ENCODE assay signal across 9 cellular contexts in the genomic region with DNA sequence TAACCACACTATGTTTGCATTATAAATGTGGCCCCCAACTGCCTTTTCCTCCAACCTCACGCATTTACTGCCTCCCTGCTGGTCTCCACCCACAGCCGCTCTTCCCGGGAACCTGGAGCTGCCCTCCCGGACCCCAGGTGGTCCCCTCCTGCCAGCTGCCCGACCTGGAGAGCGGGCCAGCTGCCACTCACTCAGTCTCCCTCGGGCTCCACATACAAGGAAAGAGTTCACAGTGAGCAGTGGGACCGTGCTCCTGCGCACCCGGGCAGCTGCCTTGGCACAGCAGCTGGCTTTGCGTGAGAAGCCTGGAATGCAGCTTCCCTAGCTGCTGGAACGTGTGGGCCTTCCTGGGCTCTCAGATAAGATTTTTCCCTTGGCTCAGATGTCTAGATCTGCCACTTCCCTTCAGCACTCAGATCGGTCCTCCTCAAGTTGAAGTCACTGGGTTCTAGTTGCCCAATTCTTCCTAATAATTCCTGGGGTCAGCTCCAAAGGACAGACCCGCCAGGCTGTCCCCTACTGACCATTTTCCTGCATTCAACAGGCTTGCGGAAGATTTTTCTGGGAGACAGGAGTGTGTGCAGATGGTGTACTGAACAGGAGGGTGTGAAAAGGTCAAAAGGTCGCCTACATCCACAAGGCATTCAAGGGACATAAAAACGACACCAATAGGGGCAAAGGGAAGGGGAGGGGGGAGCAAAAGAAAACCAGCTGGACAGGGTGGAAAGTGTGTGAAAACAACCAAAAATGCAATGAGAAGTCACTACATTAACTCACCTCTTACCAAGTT.
DNase-seq lines count a peak whose midpoint lies in the region; ATAC-seq and TF ChIP-seq lines count a peak whose summit lies in the region.
"Had no signal": no experiment of that assay in that cellular context is flagged by ENCODE, and none has a peak within 500 bp of the region (broad histone marks: within the 10 kb centered on the region; RNA-seq: fewer than 3 reads in every experiment).

No MANE protein-coding gene starts in this region.

- H3K27ac ChIP-seq in thoracic aorta = peak overlapping the region in 1 of 2 donors; percentile 58

- H3K4me3 ChIP-seq in iPS-15b (ENCODE audit: low read depth, low read length) = peak overlapping the region; percentile 3
- H3K4me3 ChIP-seq in thoracic aorta = peak overlapping the region; percentile 48

- H3K27me3 ChIP-seq in iPS-15b (ENCODE audit: control insufficient read depth, insufficient read depth, low read length) = no peaks in the 10 kb centered on the region
- H3K27me3 ChIP-seq in thoracic aorta (replicated peaks; ENCODE audit: insufficient read depth) = no peaks in the 10 kb centered on the region

- H3K4me1 ChIP-seq in iPS-15b (ENCODE audit: control insufficient read depth, insufficient read depth, low read length) (peaks cover 36% of the 10 kb centered on the region), thoracic aorta (ENCODE audit: control insufficient read depth in 1 of 2, low read depth in 2 of 2) (peaks cover 6 to 28% of the 10 kb centered on the region in 2 donors)

- no peak for TF ChIP-seq CTCF in thoracic aorta (IDR thresholded peaks at IDR 0.05)

- ATAC-seq in thoracic aorta (ENCODE audit: insufficient number of reproducible peaks, low FRiP score, low read depth) (no peak), GM19328 (IDR thresholded peaks at IDR 0.05; ENCODE audit: unreplicated experiment) (no peak), HG03039 (IDR thresholded peaks at IDR 0.05; ENCODE audit: unreplicated experiment) (no peak)

- H3K9me3 ChIP-seq in iPS-15b (ENCODE audit: control insufficient read depth, insufficient read depth, low read length) (no peaks in the 10 kb centered on the region), thoracic aorta (no peaks in the 10 kb centered on the region)

- no peaks in the 10 kb centered on the region for H3K36me3 ChIP-seq in iPS-15b (ENCODE audit: control insufficient read depth, insufficient read depth, low read length)
- no peaks in the 10 kb centered on the region for H3K36me3 ChIP-seq in thoracic aorta

- no peak overlapping the region for H3K9ac ChIP-seq in iPS-15b (ENCODE audit: low read depth, low read length)

- DNase-seq in LHCN-M2 (ENCODE audit: low read depth) = peak; percentile 97
- DNase-seq in RPMI7951 (ENCODE audit: low read depth) = peak; percentile 84
- DNase-seq in thoracic aorta (ENCODE audit: low spot score) = no peak
- DNase-seq in hypothalamus (lab: John Stamatoyannopoulos, UW) = no peak
- DNase-seq: NCI-H1930, T-helper 2 cell had no signal

Comparison
In these comparisons a context has a peak if more than half of its experiments do, and no peak if none do; other contexts are left out.
1. DNase-seq: peak in LHCN-M2 (single experiment) and RPMI7951 (single experiment); none in thoracic aorta (single experiment) and hypothalamus (0 of 51).